In genomic region chr10:24953350-24954074, GRCh38 we compare ENCODE assay signal across 8 cellular contexts. TPM values are rescaled to one million over a fixed set of nuclear protein-coding genes. Genes with fewer than 3 reads are reported as not detected.
DNase-seq lines count a peak whose midpoint lies in the region; ATAC-seq, FAIRE-seq and TF ChIP-seq lines count a peak whose summit lies in the region.

No MANE protein-coding gene starts in this region.

- WGBS in A549 (ENCODE audit: missing lambda C conversion rate) = 93% methylated on average over 17 of the region's 17 CpGs
- 66% methylated on average over 3 of the region's 17 CpGs; no CpG with 5 or more reads in 1 of the 2 experiments for WGBS in IMR-90 (ENCODE audit: extremely low coverage in 2 of 2, insufficient read length in 1 of 2), 2 experiments

- peak overlapping the region; percentile 85 for H3K18ac ChIP-seq in IMR-90 (ENCODE audit: low read depth, low read length)

- H3K27me3 ChIP-seq in IMR-90 (ENCODE audit: control insufficient read depth, insufficient read depth, low read length) (no peaks in the 10 kb centered on the region), mucosa of stomach (ENCODE audit: control insufficient read depth, insufficient read depth, low read length) (no peaks in the 10 kb centered on the region)

- peak overlapping the region; percentile 62; the same call in 1 of the 2 replicates for H3K23ac ChIP-seq in IMR-90 (ENCODE audit: low read depth, low read length)

- peak overlapping the region; percentile 76 for H3K4me3 ChIP-seq in A549
- no peak overlapping the region for H3K4me3 ChIP-seq in IMR-90 (ENCODE audit: insufficient read depth, low read depth, low read length)
- peak overlapping the region; percentile 86 for H3K4me3 ChIP-seq in coronary artery
- no peak overlapping the region for H3K4me3 ChIP-seq in mucosa of stomach (ENCODE audit: low read length)

- intact Hi-C loops in IMR-90 (cut with micrococcal nuclease) = loop anchor here (1.0 to 5.0 kb wide), 3 partner anchors 61 to 229 kb away; no protein-coding TSS in a partner anchor

- no TSS peak for BruUV-seq in IMR-90 (replicated peaks; lab: Mats Ljungman, UMichigan)

- TF ChIP-seq EP300 in A549 (IDR thresholded peaks at IDR 0.05) = no peak

- in situ Hi-C loops in IMR-90 (cut with MboI; ENCODE audit: low sequenced_read_pairs) = loop anchor here (25.0 kb wide), 1 partner anchor 241 kb away; the partner anchor contains the start of gene ARHGAP21

- peak overlapping the region; percentile 96 for H3K14ac ChIP-seq in IMR-90 (replicated peaks; ENCODE audit: low read depth, low read length)

- peak overlapping the region; percentile 93 to 97 for H4K8ac ChIP-seq in IMR-90 (ENCODE audit: low read depth in 2 of 2, low read length in 2 of 2)

- H3K4me1 ChIP-seq in A549 = peaks cover 37% of the 10 kb centered on the region
- peaks cover 26% of the 10 kb centered on the region for H3K4me1 ChIP-seq in IMR-90 (ENCODE audit: control insufficient read depth, insufficient read depth, low read length)
- peaks cover 26% of the 10 kb centered on the region for H3K4me1 ChIP-seq in mucosa of stomach (ENCODE audit: control insufficient read depth, insufficient read depth, low read length)

- no peak overlapping the region for H2BK5ac ChIP-seq in IMR-90 (ENCODE audit: low read depth, low read length, poor library complexity, severe bottlenecking)

- TF ChIP-seq POLR2A in A549 (IDR thresholded peaks at IDR 0.05; ENCODE audit: low read length) (no peak), IMR-90 (IDR thresholded peaks at IDR 0.05; ENCODE audit: low read depth, low read length) (no peak)

- H3K36me3 ChIP-seq in IMR-90 (ENCODE audit: control insufficient read depth, insufficient read depth, low read length) (no peaks in the 10 kb centered on the region), mucosa of stomach (ENCODE audit: control insufficient read depth, insufficient read depth, low read length) (no peaks in the 10 kb centered on the region)

- peak overlapping the region; percentile 53; the same call in 1 of the 3 replicates for H2BK15ac ChIP-seq in IMR-90 (ENCODE audit: low read depth, low read length)

- no peak for TF ChIP-seq RAD21 in A549 (conservative IDR thresholded peaks at IDR 0.05 in 1 of 2, IDR thresholded peaks at IDR 0.05 in 1 of 2)
- no peak for TF ChIP-seq RAD21 in IMR-90 (IDR thresholded peaks at IDR 0.05; ENCODE audit: low read length)

- peak overlapping the region; percentile 95 for H2BK120ac ChIP-seq in IMR-90 (ENCODE audit: low read depth, low read length)

- H3K27ac ChIP-seq in A549 = peak overlapping the region; percentile 97 to 100
- H3K27ac ChIP-seq in IMR-90 (ENCODE audit: insufficient read depth, low read length) = peak overlapping the region; percentile 84
- H3K27ac ChIP-seq in coronary artery = peak overlapping the region; percentile 70 to 88

- POLR2A ChIA-PET in A549 (lab: Yijun Ruan, JAX) = interaction anchor here (0.6 to 0.7 kb wide), 4 partner anchors 10 to 319 kb away, joined by 3 to 15 read pairs (median 6); no protein-coding TSS in a partner anchor
- POLR2A ChIA-PET in IMR-90 (lab: Charles Lee; ENCODE audit: unreplicated experiment) = no interaction called here

- peak overlapping the region; percentile 6 for H2BK20ac ChIP-seq in IMR-90 (ENCODE audit: low read depth, low read length)

- H3K4me2 ChIP-seq in A549 = peak overlapping the region; percentile 84
- H3K4me2 ChIP-seq in IMR-90 (ENCODE audit: low read depth, low read length) = peak overlapping the region; percentile 67

- DNase-seq in A549 (ENCODE audit: low read depth in 1 of 2, low spot score in 1 of 2) (no peak), IMR-90 (peak; percentile 40), coronary artery (ENCODE audit: low spot score) (no peak), OCI-M1 (lab: John Stamatoyannopoulos, UW) (no peak), SW480 (ENCODE audit: low spot score) (no peak), NCI-H526 treated with DMSO at 0.1 percent for 48 hours (lab: John Stamatoyannopoulos, UW) (no peak), D341Med (ENCODE audit: low spot score) (no peak)

- dilution Hi-C loops in IMR-90 (cut with HindIII; ENCODE audit: low sequenced_read_pairs, unreplicated experiment) = no loop called here

- FAIRE-seq in A549 (lab: Jason Lieb, UNC) = no peak

- H3K4ac ChIP-seq in IMR-90 (ENCODE audit: low read depth, low read length) = peak overlapping the region; percentile 83

- peak overlapping the region; percentile 62 for H3K56ac ChIP-seq in IMR-90 (ENCODE audit: extremely low read depth, insufficient read depth, low read length)

- CTCF ChIA-PET in A549 (lab: Yijun Ruan, JAX) (interaction anchor here (0.6 to 1.9 kb wide), 5 partner anchors 11 to 311 kb away, joined by 3 to 4 read pairs (median 3); no protein-coding TSS in a partner anchor), IMR-90 (lab: Yijun Ruan, JAX) (no interaction called here)

- TF ChIP-seq CTCF in A549 (IDR thresholded peaks at IDR 0.05) (no peak), IMR-90 (conservative IDR thresholded peaks at IDR 0.05; ENCODE audit: low read depth, low read length) (no peak), coronary artery (IDR thresholded peaks at IDR 0.05) (no peak)

- H2AK5ac ChIP-seq in IMR-90 (ENCODE audit: low read depth, low read length) = peak overlapping the region; percentile 52

- H4K5ac ChIP-seq in IMR-90 (ENCODE audit: low read depth, low read length) = peak overlapping the region; percentile 93

- no peaks in the 10 kb centered on the region for H4K20me1 ChIP-seq in IMR-90 (ENCODE audit: insufficient read depth, low read length)

- peak overlapping the region; percentile 86 for H2AK9ac ChIP-seq in IMR-90 (replicated peaks; ENCODE audit: low read depth, low read length, poor library complexity)

- peak overlapping the region; percentile 66 for H3K9ac ChIP-seq in IMR-90 (ENCODE audit: low read depth, low read length)
- peak overlapping the region; percentile 81 for H3K9ac ChIP-seq in mucosa of stomach (ENCODE audit: low read length)

- H3K9me1 ChIP-seq in IMR-90 (ENCODE audit: insufficient read depth, low read length) = peaks cover 12% of the 10 kb centered on the region

- ATAC-seq in A549 (no peak), IMR-90 (ENCODE audit: low read depth) (no peak)

- peak overlapping the region; percentile 96 for H2AFZ ChIP-seq in IMR-90 (replicated peaks; ENCODE audit: low read length, poor library complexity)

- H3K79me1 ChIP-seq in IMR-90 (ENCODE audit: low read depth in 1 of 2, low read length in 2 of 2) = peaks cover 6 to 26% of the 10 kb centered on the region in 2 experiments; a peak in 3 of 4 replicates

- H3K9me3 ChIP-seq in A549 = no peaks in the 10 kb centered on the region
- H3K9me3 ChIP-seq in IMR-90 (ENCODE audit: control insufficient read depth, insufficient read depth, low read length) = no peaks in the 10 kb centered on the region
- H3K9me3 ChIP-seq in mucosa of stomach (ENCODE audit: control insufficient read depth, low read length) = no peaks in the 10 kb centered on the region

- H4K91ac ChIP-seq in IMR-90 (ENCODE audit: insufficient read depth, low read depth, low read length) = peak overlapping the region; percentile 97

TF ChIP-seq in A549, 52 proteins besides CTCF, POLR2A, EP300 and RAD21:
- TF ChIP-seq EHF (CRISPR knock-in tag; IDR thresholded peaks at IDR 0.05) (no peak), CEBPB (IDR thresholded peaks at IDR 0.05) (no peak), SMC3 (IDR thresholded peaks at IDR 0.05) (no peak)
- TF ChIP-seq, protein P1, sequence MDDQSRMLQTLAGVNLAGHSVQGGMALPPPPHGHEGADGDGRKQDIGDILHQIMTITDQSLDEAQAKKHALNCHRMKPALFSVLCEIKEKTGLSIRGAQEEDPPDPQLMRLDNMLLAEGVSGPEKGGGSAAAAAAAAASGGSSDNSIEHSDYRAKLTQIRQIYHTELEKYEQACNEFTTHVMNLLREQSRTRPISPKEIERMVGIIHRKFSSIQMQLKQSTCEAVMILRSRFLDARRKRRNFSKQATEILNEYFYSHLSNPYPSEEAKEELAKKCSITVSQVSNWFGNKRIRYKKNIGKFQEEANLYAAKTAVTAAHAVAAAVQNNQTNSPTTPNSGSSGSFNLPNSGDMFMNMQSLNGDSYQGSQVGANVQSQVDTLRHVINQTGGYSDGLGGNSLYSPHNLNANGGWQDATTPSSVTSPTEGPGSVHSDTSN (IDR thresholded peaks at IDR 0.05) = no peak

TF ChIP-seq in IMR-90, 13 proteins besides CTCF, POLR2A, EP300 and RAD21:
- no peak for TF ChIP-seq MAFK (IDR thresholded peaks at IDR 0.05; ENCODE audit: low read depth, low read length)
- no peak for TF ChIP-seq BHLHE40 (IDR thresholded peaks at IDR 0.05; ENCODE audit: low read depth, low read length)
- TF ChIP-seq SMC3 (IDR thresholded peaks at IDR 0.05; ENCODE audit: low read depth, low read length) = no peak
- no peak for TF ChIP-seq NFE2L2 (IDR thresholded peaks at IDR 0.05; ENCODE audit: low read depth, low read length)

RNA-seq across cellular contexts. Expression of gene PRTFDC1, which starts 1.1 kb away (rescaled TPM):
- polyA plus RNA-seq in A549 (2011; rRNA removed) (32.5 and 39.2 TPM in 2 replicates), A549 (2017; fragmentation: RNase III; extraction: RNeasy Plus Mini Kit Qiagen cat#74134 plus additional on column Dnase treatment) (33.1 to 35.6 TPM (median 34.0 TPM) in 3 replicates), IMR-90 (2012; rRNA removed) (11.9 and 12.3 TPM in 2 replicates)
- 10.0 and 14.5 TPM in 2 replicates for polyA plus RNA-seq in A549 (2012; cell fraction: cytosol; rRNA removed)
- 4.4 and 6.2 TPM in 2 replicates for polyA plus RNA-seq in A549 (2012; cell fraction: nucleus; rRNA removed)
- polyA minus RNA-seq in A549 (2011; rRNA and poly(A)+ RNA removed) = 10.4 and 12.1 TPM in 2 replicates
- total RNA-seq in IMR-90 (2012; rRNA removed) = 17.9 and 24.2 TPM in 2 replicates
- 2.3 and 2.7 TPM in 2 replicates for polyA plus RNA-seq in IMR-90 (2012; cell fraction: cytosol; rRNA removed)
- 1.1 and 12.1 TPM in 2 replicates for polyA plus RNA-seq in IMR-90 (2012; cell fraction: nucleus; rRNA removed; ENCODE audit: low replicate concordance)

Comparison
In these comparisons a context has a peak if more than half of its experiments do, and no peak if none do; other contexts are left out.
1. H3K4me3 ChIP-seq: peak in A549 (single experiment) and coronary artery (single experiment); none in IMR-90 (single experiment) and mucosa of stomach (single experiment).
2. Peak in every context shown above with its lines, with median percentiles within 50 percentile points of each other: H3K27ac ChIP-seq.